ENCODE assay signal across 1 cellular context in genomic region chr20:31682927-31683326, GRCh38.
TF ChIP-seq lines count a peak whose summit lies in the region.

No MANE protein-coding gene starts in this region.

TF ChIP-seq in WTC11, 78 proteins besides CTCF, POLR2A, EP300 and RAD21 (continued from another document):
- no peak for TF ChIP-seq STAT6 (CRISPR knock-in tag; conservative IDR thresholded peaks at IDR 0.05; ENCODE audit: low read depth)
- TF ChIP-seq CREB1 (CRISPR knock-in tag; IDR thresholded peaks at IDR 0.05): no peak
- no peak for TF ChIP-seq E2F1 (CRISPR knock-in tag; IDR thresholded peaks at IDR 0.05)
- TF ChIP-seq USF2 (CRISPR knock-in tag; IDR thresholded peaks at IDR 0.05): no peak
- no peak for TF ChIP-seq GTF2I (CRISPR knock-in tag; conservative IDR thresholded peaks at IDR 0.05)
- no peak for TF ChIP-seq E2F4 (CRISPR knock-in tag; IDR thresholded peaks at IDR 0.05; ENCODE audit: borderline replicate concordance, low read depth)
- TF ChIP-seq ZNF219 (CRISPR knock-in tag; IDR thresholded peaks at IDR 0.05; ENCODE audit: borderline replicate concordance): no peak
- no peak for TF ChIP-seq ERG (CRISPR knock-in tag; IDR thresholded peaks at IDR 0.05)
- no peak for TF ChIP-seq FOXP1 (CRISPR knock-in tag; IDR thresholded peaks at IDR 0.05; ENCODE audit: borderline replicate concordance)
